8 cellular contexts compared by ENCODE assay signal in genomic region chr11:108466405-108466804, GRCh38. TPM values are rescaled to one million over a fixed set of nuclear protein-coding genes. Genes with fewer than 3 reads are reported as not detected.
DNase-seq lines count a peak whose midpoint lies in the region; ATAC-seq and TF ChIP-seq lines count a peak whose summit lies in the region.

No MANE protein-coding gene starts in this region.

- ATAC-seq in natural killer cell = no peak

- peak overlapping the region; percentile 86 to 98 for H3K27ac ChIP-seq in coronary artery

- H3K9me3 Mint-ChIP-seq in natural killer cell = no peaks in the 10 kb centered on the region

- TF ChIP-seq CTCF in AG10803 (conservative IDR thresholded peaks at IDR 0.05; ENCODE audit: low read length) (no peak), coronary artery (IDR thresholded peaks at IDR 0.05) (no peak), natural killer cell (IDR thresholded peaks at IDR 0.05) (no peak)

- H3K4me3 Mint-ChIP-seq in natural killer cell = peak overlapping the region; percentile 99

- H3K36me3 Mint-ChIP-seq in natural killer cell = no peaks in the 10 kb centered on the region

- peak overlapping the region; percentile 91 for H3K4me3 ChIP-seq in AG10803 (ENCODE audit: low read length)
- H3K4me3 ChIP-seq in coronary artery = peak overlapping the region; percentile 86

- DNase-seq in AG10803 (ENCODE audit: low read depth) = no peak
- peak; percentile 4 for DNase-seq in LHCN-M2 (ENCODE audit: low read depth)
- DNase-seq in coronary artery (ENCODE audit: low spot score) = no peak
- DNase-seq in natural killer cell = no peak
- no peak for DNase-seq in T-helper 9 cell
- no peak for DNase-seq in NCI-H748 (lab: John Stamatoyannopoulos, UW; ENCODE audit: unreplicated experiment)
- no peak for DNase-seq in GM03348 (ENCODE audit: low spot score)
- no peak for DNase-seq in stimulated activated CD4-positive, alpha-beta T cell treated with anti-CD3 and anti-CD28 coated beads, Interleukin-1b, Interleukin-23, amount 100 ng/mL, for 48 hours

- H3K4me1 Mint-ChIP-seq in natural killer cell = peaks cover 10 to 12% of the 10 kb centered on the region in 2 donors

- peak overlapping the region; percentile 99 for H3K27ac Mint-ChIP-seq in natural killer cell

- intact Hi-C loops in natural killer cell (cut with micrococcal nuclease) = loop anchor here (2.0 to 5.0 kb wide), 2 partner anchors 244 to 458 kb away; partner anchors contain the start of genes ATM, CUL5 and NPAT

- H3K27me3 Mint-ChIP-seq in natural killer cell (ENCODE audit: low read depth in 2 of 2) = no peaks in the 10 kb centered on the region

RNA-seq across cellular contexts. Expression of gene C11orf65, which starts 0.9 kb away (rescaled TPM):
- total RNA-seq in LHCN-M2 (2014; rRNA removed) (0.83 and 1.3 TPM in 2 replicates), natural killer cell (under 1 TPM; 0.14 to 0.68 (median 0.45) TPM)
- 0.68 TPM for polyA plus RNA-seq in LHCN-M2 (2012)

RNA-seq across cellular contexts. Expression of gene POGLUT3, which starts 31.8 kb away (rescaled TPM):
- total RNA-seq in LHCN-M2 (2014; rRNA removed) (83.2 and 86.9 TPM in 2 replicates), natural killer cell (10 to 100 TPM in 2 of 3 donors, 1 to 10 TPM in 1; 9.1 to 12.8 (median 10.8) TPM)
- polyA plus RNA-seq in LHCN-M2 (2012) = 27.6 TPM
